Comparison of ENCODE assay signal across 14 cellular contexts in the genomic region with DNA sequence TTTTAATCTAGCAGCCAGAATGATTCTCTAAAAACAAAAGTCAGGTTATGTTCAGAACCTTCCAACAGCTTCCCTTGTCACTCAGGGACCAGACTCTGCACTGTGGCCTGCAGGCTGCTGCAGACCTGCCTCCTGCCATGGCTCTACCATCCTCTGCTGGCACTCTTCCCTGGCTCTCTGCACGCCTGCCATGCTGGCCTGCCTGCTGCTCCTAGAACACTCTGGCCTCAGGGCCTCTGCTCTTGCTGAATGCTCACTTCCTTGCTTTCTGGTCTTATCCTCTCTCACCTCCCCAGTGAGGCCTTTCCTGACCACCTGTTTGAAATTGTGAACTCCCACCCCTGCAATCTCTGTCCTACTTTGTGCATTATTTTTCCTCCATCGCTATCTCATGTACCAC.
A peak's percentile ranks its signal among the peaks of the same experiment; 100 is the strongest.
DNase-seq lines count a peak whose midpoint lies in the region; ATAC-seq, FAIRE-seq and TF ChIP-seq lines count a peak whose summit lies in the region.
"Had no signal": no experiment of that assay in that cellular context is flagged by ENCODE, and none has a peak within 500 bp of the region (broad histone marks: within the 10 kb centered on the region; RNA-seq: fewer than 3 reads in every experiment).

No MANE protein-coding gene starts in this region.

- H3K9me3 ChIP-seq in gastrocnemius medialis, result no peaks in the 10 kb centered on the region

- no peaks in the 10 kb centered on the region for H3K36me3 ChIP-seq in gastrocnemius medialis

- TF ChIP-seq POLR2A in gastrocnemius medialis (IDR thresholded peaks at IDR 0.05) (no peak), H54 (IDR thresholded peaks at IDR 0.05; ENCODE audit: low read depth, low read length) (no peak)

- DNase-seq in LHCN-M2 (ENCODE audit: low read depth) (peak; percentile 45), left cardiac atrium (peak; percentile 42), gastrocnemius medialis (peak; percentile 42 to 81), natural killer cell (no peak), NCI-H2171 (lab: John Stamatoyannopoulos, UW) (no peak), H54 (ENCODE audit: insufficient read length, low spot score) (no peak)
- DNase-seq: activated B cell treated with CpG ODN at 0.5 μM for 24 hours; CD4-positive, CD25-positive, alpha-beta regulatory T cell; MV-4-11; NCI-H524 treated with DMSO at 0.1 percent for 48 hours; SIG-M5; stimulated activated CD4-positive, alpha-beta T cell treated with anti-CD3 and anti-CD28 coated beads, Interleukin-1b, Interleukin-23, amount 100 ng/mL, for 48 hours had no signal

- intact Hi-C loops in left cardiac atrium (cut with DNase I), result loop anchor here in 1 of 2 donors (10.0 kb wide), 1 partner anchor 48 kb away; no protein-coding TSS in a partner anchor
- intact Hi-C loops in gastrocnemius medialis (cut with DNase I; ENCODE audit: low total_unique reads), result no loop called here
- intact Hi-C loops in natural killer cell (cut with micrococcal nuclease), result no loop called here

- in situ Hi-C loops in gastrocnemius medialis (cut with MboI; ENCODE audit: low sequenced_read_pairs in 4 of 4), result no loop called here

- no peaks in the 10 kb centered on the region for H3K27me3 ChIP-seq in gastrocnemius medialis

- H3K27me3 Mint-ChIP-seq in natural killer cell (ENCODE audit: low read depth in 2 of 2), result no peaks in the 10 kb centered on the region
- H3K27me3 Mint-ChIP-seq: activated B cell treated with CpG ODN at 0.5 μM for 24 hours; CD4-positive, CD25-positive, alpha-beta regulatory T cell; stimulated activated memory B cell treated with anti-CD40 and anti-IgM and Interleukin-4, amounts not matched to agents 10 μg/mL and 1 μg/mL and 100 μg/mL, for 72 hours had no signal

- H3K4me3 Mint-ChIP-seq in natural killer cell, result no peak overlapping the region
- H3K4me3 Mint-ChIP-seq: activated B cell treated with CpG ODN at 0.5 μM for 24 hours; CD4-positive, CD25-positive, alpha-beta regulatory T cell; stimulated activated memory B cell treated with anti-CD40 and anti-IgM and Interleukin-4, amounts not matched to agents 10 μg/mL and 1 μg/mL and 100 μg/mL, for 72 hours had no signal

- H3K27ac Mint-ChIP-seq in natural killer cell, result no peak overlapping the region
- H3K27ac Mint-ChIP-seq: activated B cell treated with CpG ODN at 0.5 μM for 24 hours; stimulated activated memory B cell treated with anti-CD40 and anti-IgM and Interleukin-4, amounts not matched to agents 10 μg/mL and 1 μg/mL and 100 μg/mL, for 72 hours had no signal

- peaks cover 53 to 59% of the 10 kb centered on the region in 2 donors for H3K4me1 ChIP-seq in gastrocnemius medialis

- ATAC-seq in SK-N-SH treated with all-trans-retinoic acid at 6 μM for 48 hours (peak; percentile 70; the same call in 1 of the 3 replicates), left cardiac atrium (peak; percentile 72 to 88), gastrocnemius medialis (peak; percentile 41 to 65), natural killer cell (no peak)
- ATAC-seq: stimulated activated memory B cell treated with anti-CD40 and anti-IgM and Interleukin-4, amounts not matched to agents 10 μg/mL and 1 μg/mL and 100 μg/mL, for 72 hours had no signal

- peak overlapping the region; percentile 11 to 60 (median 43) for H3K27ac ChIP-seq in gastrocnemius medialis

- H3K4me3 ChIP-seq in gastrocnemius medialis, result no peak overlapping the region

- TF ChIP-seq CTCF in gastrocnemius medialis (IDR thresholded peaks at IDR 0.05 in 4 of 5, conservative IDR thresholded peaks at IDR 0.05 in 1 of 5) (no peak), natural killer cell (IDR thresholded peaks at IDR 0.05) (no peak)

- no peaks in the 10 kb centered on the region for H3K4me1 Mint-ChIP-seq in natural killer cell

- H3K9me3 Mint-ChIP-seq in natural killer cell, result no peaks in the 10 kb centered on the region
- H3K9me3 Mint-ChIP-seq: activated B cell treated with CpG ODN at 0.5 μM for 24 hours; CD4-positive, CD25-positive, alpha-beta regulatory T cell; stimulated activated memory B cell treated with anti-CD40 and anti-IgM and Interleukin-4, amounts not matched to agents 10 μg/mL and 1 μg/mL and 100 μg/mL, for 72 hours had no signal

- no peak for FAIRE-seq in H54 (lab: Jason Lieb, UNC)

- no peaks in the 10 kb centered on the region for H3K36me3 Mint-ChIP-seq in natural killer cell
- H3K36me3 Mint-ChIP-seq: stimulated activated memory B cell treated with anti-CD40 and anti-IgM and Interleukin-4, amounts not matched to agents 10 μg/mL and 1 μg/mL and 100 μg/mL, for 72 hours had no signal

TF ChIP-seq in SK-N-SH treated with all-trans-retinoic acid at 6 μM for 48 hours, 23 proteins besides CTCF, POLR2A, EP300 and RAD21:
- TF ChIP-seq CSDC2 (CRISPR knock-in tag; IDR thresholded peaks at IDR 0.05), result 0 out of 2 replicates have a peak, but pooled peaks have one; percentile 13
- TF ChIP-seq PPARA (CRISPR knock-in tag; IDR thresholded peaks at IDR 0.05; ENCODE audit: borderline replicate concordance), result no peak

Comparison
In these comparisons a context has a peak if more than half of its experiments do, and no peak if none do; other contexts are left out.
1. DNase-seq: peak in LHCN-M2 (single experiment), left cardiac atrium (single experiment) and gastrocnemius medialis (2 of 2); none in natural killer cell (single experiment), NCI-H2171 (single experiment) and H54 (single experiment).
2. ATAC-seq: peak in SK-N-SH treated with all-trans-retinoic acid at 6 μM for 48 hours (single experiment), left cardiac atrium (2 of 2) and gastrocnemius medialis (2 of 2); none in natural killer cell (0 of 3).